8 cellular contexts compared by ENCODE assay signal in genomic region chr10:27285093-27285492, GRCh38. TPM values are rescaled to one million over a fixed set of nuclear protein-coding genes. Genes with fewer than 3 reads are reported as not detected.
A peak's percentile ranks its signal among the peaks of the same experiment; 100 is the strongest.
DNase-seq lines count a peak whose midpoint lies in the region; ATAC-seq and TF ChIP-seq lines count a peak whose summit lies in the region.

No MANE protein-coding gene starts in this region.

- TF ChIP-seq CTCF in cardiac muscle cell (IDR thresholded peaks at IDR 0.05; ENCODE audit: low read depth, low read length): peak; percentile 17
- 0 out of 2 replicates have a peak, but pooled peaks have one; percentile 2 for TF ChIP-seq CTCF in WERI-Rb-1 (IDR thresholded peaks at IDR 0.05; ENCODE audit: low read depth, low read length)
- TF ChIP-seq CTCF in fibroblast of the aortic adventitia (IDR thresholded peaks at IDR 0.05; ENCODE audit: insufficient read depth, low read length): peak; percentile 25

- no peaks in the 10 kb centered on the region for H3K36me3 ChIP-seq in cardiac muscle cell
- no peaks in the 10 kb centered on the region for H3K36me3 ChIP-seq in WERI-Rb-1

- no peaks in the 10 kb centered on the region for H3K27me3 ChIP-seq in cardiac muscle cell
- H3K27me3 ChIP-seq in WERI-Rb-1 (ENCODE audit: insufficient read depth, low read depth, severe bottlenecking): no peaks in the 10 kb centered on the region

- H3K4me3 ChIP-seq in cardiac muscle cell: no peak overlapping the region
- no peak overlapping the region for H3K4me3 ChIP-seq in WERI-Rb-1 (ENCODE audit: low read depth, low read length)
- H3K4me3 ChIP-seq in fibroblast of the aortic adventitia (ENCODE audit: low read depth, low read length): no peak overlapping the region

- H3K9me3 ChIP-seq in cardiac muscle cell (ENCODE audit: low read depth): no peaks in the 10 kb centered on the region
- H3K9me3 ChIP-seq in WERI-Rb-1 (ENCODE audit: severe bottlenecking): no peaks in the 10 kb centered on the region

- DNase-seq in cardiac muscle cell (ENCODE audit: low read depth in 1 of 2, low spot score in 1 of 2) (peak; percentile 20 to 26), left cardiac atrium (no peak), WERI-Rb-1 (peak; percentile 6), fibroblast of the aortic adventitia (ENCODE audit: low read depth) (peak; percentile 10), stromal cell of bone marrow (ENCODE audit: low read depth) (peak; percentile 6), NCI-H226 (no peak)

- no peak for ATAC-seq in left cardiac atrium
- ATAC-seq in GM19395 (IDR thresholded peaks at IDR 0.05; ENCODE audit: unreplicated experiment): no peak
- no peak for ATAC-seq in HG03520 (IDR thresholded peaks at IDR 0.05; ENCODE audit: unreplicated experiment)

- no peaks in the 10 kb centered on the region for H3K4me1 ChIP-seq in cardiac muscle cell (ENCODE audit: low read depth)

- intact Hi-C loops in left cardiac atrium (cut with DNase I): loop anchor here in 1 of 2 donors (5.0 kb wide), 1 partner anchor 77 kb away; no protein-coding TSS in a partner anchor

- no peak overlapping the region for H3K27ac ChIP-seq in cardiac muscle cell
- H3K27ac ChIP-seq in WERI-Rb-1: no peak overlapping the region

RNA-seq across cellular contexts. Expression of gene ACBD5, which starts 44.5 kb away (rescaled TPM):
- total RNA-seq in cardiac muscle cell: 18.8 and 27.0 TPM in 2 replicates
- 17.8 and 26.1 TPM in 2 replicates for polyA plus RNA-seq in cardiac muscle cell
- total RNA-seq in left cardiac atrium: 10 to 100 TPM; 34.9 to 36.1 TPM
- total RNA-seq in fibroblast of the aortic adventitia (ENCODE audit: low replicate concordance): 26.8 and 58.4 TPM in 2 replicates

Comparison
In these comparisons a context has a peak if more than half of its experiments do, and no peak if none do; other contexts are left out.
1. DNase-seq: peak in cardiac muscle cell (2 of 2), WERI-Rb-1 (single experiment), fibroblast of the aortic adventitia (single experiment) and stromal cell of bone marrow (single experiment); none in left cardiac atrium (single experiment) and NCI-H226 (single experiment).
2. Peak in every context shown above with its lines, with median percentiles within 50 percentile points of each other: CTCF ChIP-seq.